Comparison of ENCODE assay signal across 17 cellular contexts in genomic region chr11:100769617-100770016, GRCh38.
"Had no signal": no experiment of that assay in that cellular context is flagged by ENCODE, and none has a peak within 500 bp of the region (broad histone marks: within the 10 kb centered on the region; RNA-seq: fewer than 3 reads in every experiment).

No MANE protein-coding gene starts in this region.

- H3K36me3 ChIP-seq: ascending aorta, breast epithelium, left lung, prostate gland had no signal

- H3K27ac Mint-ChIP-seq: activated naive CD4-positive, alpha-beta T cell treated with anti-CD3 and anti-CD28 coated beads, Interleukin-2, amount 50 U/mL, for 24 hours; stimulated activated effector memory CD8-positive, alpha-beta T cell treated with anti-CD3 and anti-CD28 coated beads, Interleukin-12 subunit alpha, Interleukin-12 subunit beta, amount 100 ng/mL, for 72 hours; T-helper 1 cell treated with Interleukin-12 subunit alpha and Interleukin-12 subunit beta and Interleukin-4 antibody, amounts not matched to agents 30 μg/mL and 1 μg/mL, for 36 hours had no signal

- H3K4me3 ChIP-seq: ascending aorta, breast epithelium, left lung, prostate gland, skin epidermis, stomach had no signal

- H3K9me3 ChIP-seq: ascending aorta, breast epithelium, left lung, prostate gland, stomach had no signal

- DNase-seq: activated CD4-positive, alpha-beta T cell treated with anti-CD3 and anti-CD28 coated beads, Interleukin-2, amount 50 U/mL, for 48 hours; activated gamma-delta T cell; hippocampal formation; kidney; left lung; right cardiac atrium; stimulated activated CD4-positive, alpha-beta T cell treated with anti-CD3 and anti-CD28 coated beads, Interleukin-15, amount 100 ng/mL, for 24 hours; stimulated activated CD4-positive, alpha-beta T cell treated with anti-CD3 and anti-CD28 coated beads, Interleukin-4, amount 100 ng/mL, for 1 hour; stomach; trophoblast cell had no signal

- H3K27ac ChIP-seq: ascending aorta, breast epithelium, left lung, prostate gland, skin epidermis, stomach had no signal

- H3K27me3 Mint-ChIP-seq: activated naive CD4-positive, alpha-beta T cell treated with anti-CD3 and anti-CD28 coated beads, Interleukin-2, amount 50 U/mL, for 24 hours had no signal

- H3K4me1 ChIP-seq: ascending aorta, breast epithelium, left lung, prostate gland had no signal

- H3K4me1 Mint-ChIP-seq: activated naive CD4-positive, alpha-beta T cell treated with anti-CD3 and anti-CD28 coated beads, Interleukin-2, amount 50 U/mL, for 24 hours; stimulated activated effector memory CD8-positive, alpha-beta T cell treated with anti-CD3 and anti-CD28 coated beads, Interleukin-12 subunit alpha, Interleukin-12 subunit beta, amount 100 ng/mL, for 72 hours had no signal

- H3K9me3 Mint-ChIP-seq: activated naive CD4-positive, alpha-beta T cell treated with anti-CD3 and anti-CD28 coated beads, Interleukin-2, amount 50 U/mL, for 24 hours; T-helper 1 cell treated with Interleukin-12 subunit alpha and Interleukin-12 subunit beta and Interleukin-4 antibody, amounts not matched to agents 30 μg/mL and 1 μg/mL, for 36 hours had no signal

- H3K27me3 ChIP-seq: ascending aorta, breast epithelium, left lung, stomach had no signal

- H3K36me3 Mint-ChIP-seq: activated naive CD4-positive, alpha-beta T cell treated with anti-CD3 and anti-CD28 coated beads, Interleukin-2, amount 50 U/mL, for 24 hours; stimulated activated effector memory CD8-positive, alpha-beta T cell treated with anti-CD3 and anti-CD28 coated beads, Interleukin-12 subunit alpha, Interleukin-12 subunit beta, amount 100 ng/mL, for 72 hours had no signal

- H3K4me3 Mint-ChIP-seq: activated naive CD4-positive, alpha-beta T cell treated with anti-CD3 and anti-CD28 coated beads, Interleukin-2, amount 50 U/mL, for 24 hours; stimulated activated effector memory CD8-positive, alpha-beta T cell treated with anti-CD3 and anti-CD28 coated beads, Interleukin-12 subunit alpha, Interleukin-12 subunit beta, amount 100 ng/mL, for 72 hours; T-helper 1 cell treated with Interleukin-12 subunit alpha and Interleukin-12 subunit beta and Interleukin-4 antibody, amounts not matched to agents 30 μg/mL and 1 μg/mL, for 36 hours had no signal
